In genomic region chr3:35832140-35832571, GRCh38 we compare ENCODE assay signal across 1 cellular context.
TF ChIP-seq lines count a peak whose summit lies in the region.

No MANE protein-coding gene starts in this region.

TF ChIP-seq in SK-N-SH treated with all-trans-retinoic acid at 6 μM for 48 hours, 23 proteins besides CTCF, POLR2A, EP300 and RAD21 (continued from another document):
- TF ChIP-seq POU6F1 (CRISPR knock-in tag; IDR thresholded peaks at IDR 0.05; ENCODE audit: borderline replicate concordance, low read depth) (no peak), PPARA (CRISPR knock-in tag; IDR thresholded peaks at IDR 0.05; ENCODE audit: borderline replicate concordance) (no peak), SNAI2 (CRISPR knock-in tag; IDR thresholded peaks at IDR 0.05) (no peak), CREB5 (CRISPR knock-in tag; IDR thresholded peaks at IDR 0.05; ENCODE audit: low read depth) (peak; percentile 23; the same call in 1 of the 2 replicates), PATZ1 (CRISPR knock-in tag; IDR thresholded peaks at IDR 0.05; ENCODE audit: borderline replicate concordance) (no peak), ZNF70 (CRISPR knock-in tag; IDR thresholded peaks at IDR 0.05) (no peak), ZNF565 (CRISPR knock-in tag; conservative IDR thresholded peaks at IDR 0.05; ENCODE audit: low read depth) (no peak), ESRRG (CRISPR knock-in tag; IDR thresholded peaks at IDR 0.05) (no peak), ISL1 (CRISPR knock-in tag; IDR thresholded peaks at IDR 0.05) (peak; percentile 77)
